In genomic region chr17:3002538-3003301, GRCh38 we compare ENCODE assay signal across 8 cellular contexts.
DNase-seq lines count a peak whose midpoint lies in the region; ATAC-seq, FAIRE-seq and TF ChIP-seq lines count a peak whose summit lies in the region.

No MANE protein-coding gene starts in this region.

- peak; percentile 71 for DNase-seq in GM18507 (ENCODE audit: extremely low spot score, insufficient read length, low read depth)
- peak; percentile 98 for DNase-seq in Karpas-422
- peak; percentile 65 for DNase-seq in transverse colon
- no peak for DNase-seq in T-helper 9 cell
- DNase-seq in DMS 273 (lab: John Stamatoyannopoulos, UW; ENCODE audit: unreplicated experiment) = no peak
- no peak for DNase-seq in endodermal cell

- no peak overlapping the region for H3K4me3 Mint-ChIP-seq in endodermal cell

- intact Hi-C loops in transverse colon (cut with DNase I; ENCODE audit: low total_unique reads) = loop anchor here (5.0 kb wide), 1 partner anchor 35 kb away; no protein-coding TSS in a partner anchor

- WGBS in transverse colon (ENCODE audit: low coverage in 1 of 2), 2 donors = 62% methylated on average over 14 of the region's 14 CpGs; no CpG with 5 or more reads in 1 of the 2 donors
- WGBS in endodermal cell (ENCODE audit: insufficient coverage in 1 of 2, insufficient read length in 1 of 2), 2 experiments = 95 to 99% methylated on average over 9 to 14 of the region's 14 CpGs

- H3K9ac ChIP-seq in Karpas-422 (ENCODE audit: low read length) = peak overlapping the region; percentile 80
- H3K9ac ChIP-seq in endocrine pancreas (ENCODE audit: control insufficient read depth, insufficient read depth, low read length) = peak overlapping the region; percentile 44
- no peak overlapping the region for H3K9ac ChIP-seq in endodermal cell (ENCODE audit: extremely low read depth, low read length, poor library complexity, severe bottlenecking)

- FAIRE-seq in GM18507 (lab: Jason Lieb, UNC) = peak; percentile 97

- peak overlapping the region; percentile 99 for H3K27ac ChIP-seq in Karpas-422 (ENCODE audit: low read length)
- peak overlapping the region; percentile 73 to 88 (median 83) for H3K27ac ChIP-seq in transverse colon
- no peak overlapping the region for H3K27ac ChIP-seq in endodermal cell (ENCODE audit: low read depth, low read length)

- in situ Hi-C loops in transverse colon (cut with MboI; ENCODE audit: low pct_ligation_motif_present in 1 of 4, low pct_unique_long_range_greater_than_20kb in 1 of 4, low sequenced_read_pairs in 3 of 4) = loop anchor here in 2 of 4 donors (25.0 kb wide), 1 partner anchor 165 kb away; no protein-coding TSS in a partner anchor

- TF ChIP-seq CTCF in transverse colon (IDR thresholded peaks at IDR 0.05) (no peak), endodermal cell (conservative IDR thresholded peaks at IDR 0.05) (no peak)

- H3K36me3 ChIP-seq in Karpas-422 (ENCODE audit: insufficient read depth, low read length) = no peaks in the 10 kb centered on the region
- peaks cover 6% of the 10 kb centered on the region for H3K36me3 ChIP-seq in endocrine pancreas (ENCODE audit: control insufficient read depth, insufficient read depth, low read length)
- no peaks in the 10 kb centered on the region for H3K36me3 ChIP-seq in transverse colon
- peaks cover 3% of the 10 kb centered on the region for H3K36me3 ChIP-seq in endodermal cell (ENCODE audit: control insufficient read depth, insufficient read depth, low read length)

- H3K4me3 ChIP-seq in Karpas-422 (ENCODE audit: low read length) (peak overlapping the region; percentile 72), endocrine pancreas (ENCODE audit: control insufficient read depth, insufficient read depth, low read length) (no peak overlapping the region), transverse colon (no peak overlapping the region), endodermal cell (ENCODE audit: low read length) (no peak overlapping the region)

- no peak for TF ChIP-seq EP300 in transverse colon (IDR thresholded peaks at IDR 0.05; ENCODE audit: low read depth)

- H3K27ac Mint-ChIP-seq in endodermal cell = no peak overlapping the region

- H3K4me1 ChIP-seq in Karpas-422 (ENCODE audit: low read length) = peaks cover 69% of the 10 kb centered on the region
- no peaks in the 10 kb centered on the region for H3K4me1 ChIP-seq in endocrine pancreas (ENCODE audit: control insufficient read depth, insufficient read depth, low read length)
- H3K4me1 ChIP-seq in transverse colon = peaks cover 17 to 27% (median 22%) of the 10 kb centered on the region in 4 donors
- H3K4me1 ChIP-seq in endodermal cell (ENCODE audit: control insufficient read depth, insufficient read depth, low read length) = no peaks in the 10 kb centered on the region

- H3K79me2 ChIP-seq in Karpas-422 (ENCODE audit: low read length) = no peaks in the 10 kb centered on the region

- no peaks in the 10 kb centered on the region for H4K20me1 ChIP-seq in Karpas-422 (ENCODE audit: insufficient read depth, low read depth, low read length)

- no peaks in the 10 kb centered on the region for H3K9me3 ChIP-seq in Karpas-422 (ENCODE audit: low read length)
- no peaks in the 10 kb centered on the region for H3K9me3 ChIP-seq in endocrine pancreas (ENCODE audit: control insufficient read depth, low read length)
- H3K9me3 ChIP-seq in transverse colon = no peaks in the 10 kb centered on the region
- H3K9me3 ChIP-seq in endodermal cell (ENCODE audit: control insufficient read depth, low read length) = no peaks in the 10 kb centered on the region

- H3K27me3 Mint-ChIP-seq in endodermal cell (ENCODE audit: insufficient read depth) = no peaks in the 10 kb centered on the region

- peak; percentile 63 for ATAC-seq in GM21576 (IDR thresholded peaks at IDR 0.05; ENCODE audit: unreplicated experiment)

- H3K4me1 Mint-ChIP-seq in endodermal cell = no peaks in the 10 kb centered on the region

- H3K4me2 ChIP-seq in Karpas-422 (ENCODE audit: low read depth, low read length, poor library complexity, severe bottlenecking) = peak overlapping the region; percentile 69

- H3K9me3 Mint-ChIP-seq in endodermal cell = no peaks in the 10 kb centered on the region

- no peaks in the 10 kb centered on the region for H3K27me3 ChIP-seq in Karpas-422 (ENCODE audit: low read length)
- H3K27me3 ChIP-seq in endocrine pancreas (ENCODE audit: control insufficient read depth, insufficient read depth, low read length) = no peaks in the 10 kb centered on the region
- H3K27me3 ChIP-seq in transverse colon = no peaks in the 10 kb centered on the region
- H3K27me3 ChIP-seq in endodermal cell (ENCODE audit: control insufficient read depth, insufficient read depth, low read length, poor library complexity, severe bottlenecking) = no peaks in the 10 kb centered on the region

- H3K36me3 Mint-ChIP-seq in endodermal cell (ENCODE audit: low read depth) = peaks cover 33% of the 10 kb centered on the region

- TF ChIP-seq POLR2A in transverse colon (IDR thresholded peaks at IDR 0.05) = no peak

- H2AFZ ChIP-seq in Karpas-422 (ENCODE audit: low read length) = no peak overlapping the region

- H3K9me2 ChIP-seq in Karpas-422 (replicated peaks; ENCODE audit: insufficient read depth, low read length) = no peaks in the 10 kb centered on the region

Comparison
In these comparisons a context has a peak if more than half of its experiments do, and no peak if none do; other contexts are left out.
1. DNase-seq: peak in GM18507 (single experiment), Karpas-422 (single experiment) and transverse colon (single experiment); none in T-helper 9 cell (single experiment), DMS 273 (single experiment) and endodermal cell (single experiment).